2 cellular contexts compared by ENCODE assay signal in genomic region chr16:46686815-46687473, GRCh38.
TF ChIP-seq lines count a peak whose summit lies in the region.

No MANE protein-coding gene starts in this region.

TF ChIP-seq in SK-N-SH, 30 proteins besides CTCF, POLR2A, EP300 and RAD21 (continued from another document):
- TF ChIP-seq PBX3 (IDR thresholded peaks at IDR 0.05) (no peak), REST (IDR thresholded peaks at IDR 0.05; ENCODE audit: low read depth, low read length) (no peak), TAF1 (IDR thresholded peaks at IDR 0.05; ENCODE audit: borderline replicate concordance, low read depth, low read length) (no peak), EZH2phosphoT487 (IDR thresholded peaks at IDR 0.05; ENCODE audit: borderline replicate concordance, low read depth) (no peak), USF1 (IDR thresholded peaks at IDR 0.05; ENCODE audit: borderline replicate concordance, low read depth) (no peak), MEF2A (IDR thresholded peaks at IDR 0.05; ENCODE audit: borderline replicate concordance, low read depth) (no peak), MXI1 (IDR thresholded peaks at IDR 0.05; ENCODE audit: low read depth, low read length) (no peak), FOXJ3 (CRISPR knock-in tag; IDR thresholded peaks at IDR 0.05) (no peak), NFIC (IDR thresholded peaks at IDR 0.05; ENCODE audit: borderline replicate concordance) (no peak), MAX (IDR thresholded peaks at IDR 0.05; ENCODE audit: low read depth) (no peak), SMC3 (IDR thresholded peaks at IDR 0.05; ENCODE audit: low read depth, low read length) (no peak), USF2 (IDR thresholded peaks at IDR 0.05; ENCODE audit: borderline replicate concordance, low read depth, low read length) (no peak), ELF1 (IDR thresholded peaks at IDR 0.05) (no peak), POLR2AphosphoS5 (IDR thresholded peaks at IDR 0.05; ENCODE audit: low read depth, low read length) (no peak), ZBTB33 (IDR thresholded peaks at IDR 0.05; ENCODE audit: borderline replicate concordance, low read depth) (no peak)

TF ChIP-seq in SK-N-SH treated with all-trans-retinoic acid at 6 μM for 48 hours, 23 proteins besides CTCF, POLR2A, EP300 and RAD21 (continued from another document):
- TF ChIP-seq TSHZ2 (CRISPR knock-in tag; IDR thresholded peaks at IDR 0.05), result no peak
- TF ChIP-seq PATZ1 (CRISPR knock-in tag; IDR thresholded peaks at IDR 0.05; ENCODE audit: borderline replicate concordance), result no peak
- TF ChIP-seq ZNF8 (CRISPR knock-in tag; IDR thresholded peaks at IDR 0.05), result no peak
- no peak for TF ChIP-seq CREB5 (CRISPR knock-in tag; IDR thresholded peaks at IDR 0.05; ENCODE audit: low read depth)
- TF ChIP-seq CSRNP3 (CRISPR knock-in tag; IDR thresholded peaks at IDR 0.05), result no peak
- no peak for TF ChIP-seq OSR1 (CRISPR knock-in tag; IDR thresholded peaks at IDR 0.05)
- no peak for TF ChIP-seq ZFP3 (CRISPR knock-in tag; IDR thresholded peaks at IDR 0.05)
- TF ChIP-seq ZNF70 (CRISPR knock-in tag; IDR thresholded peaks at IDR 0.05), result no peak
- TF ChIP-seq ISL1 (CRISPR knock-in tag; IDR thresholded peaks at IDR 0.05), result no peak
- TF ChIP-seq ESRRG (CRISPR knock-in tag; IDR thresholded peaks at IDR 0.05), result no peak
- TF ChIP-seq PPARA (CRISPR knock-in tag; IDR thresholded peaks at IDR 0.05; ENCODE audit: borderline replicate concordance), result no peak
- no peak for TF ChIP-seq CSDC2 (CRISPR knock-in tag; IDR thresholded peaks at IDR 0.05)
- no peak for TF ChIP-seq TOX (CRISPR knock-in tag; IDR thresholded peaks at IDR 0.05; ENCODE audit: borderline replicate concordance)
- no peak for TF ChIP-seq GLIS3 (CRISPR knock-in tag; IDR thresholded peaks at IDR 0.05)
